8 cellular contexts compared by ENCODE assay signal in the genomic region with DNA sequence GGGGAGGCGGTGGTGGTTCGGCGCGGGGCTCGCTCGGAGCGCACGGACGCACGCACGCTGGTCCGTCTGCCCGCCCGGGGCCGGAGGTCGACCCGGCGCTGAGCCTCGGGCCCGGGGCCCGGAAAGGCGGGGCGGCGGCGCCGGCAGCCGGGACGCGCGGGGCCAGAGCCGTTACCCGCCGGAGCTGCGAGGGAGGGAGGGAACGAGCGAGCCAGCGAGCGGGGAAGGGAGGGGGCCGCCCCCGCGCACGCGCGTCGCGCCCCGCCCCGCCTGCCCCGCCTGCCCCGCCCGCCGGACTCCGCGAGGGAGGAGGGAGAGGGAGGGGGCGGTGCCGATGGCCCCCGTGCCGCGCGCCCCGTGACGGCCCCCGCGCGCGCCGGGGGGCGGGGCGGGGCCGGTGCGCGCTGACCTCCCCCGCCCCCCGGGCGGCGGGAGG. TPM values are rescaled to one million over a fixed set of nuclear protein-coding genes. Genes with fewer than 3 reads are reported as not detected.
DNase-seq lines count a peak whose midpoint lies in the region; ATAC-seq and TF ChIP-seq lines count a peak whose summit lies in the region.

No MANE protein-coding gene starts in this region.

- intact Hi-C loops in CD8-positive, alpha-beta T cell (cut with DNase I, micrococcal nuclease): loop anchor here (5.0 kb wide), 3 partner anchors 87 to 138 kb away; no protein-coding TSS in a partner anchor

- no peaks in the 10 kb centered on the region for H3K27me3 ChIP-seq in CD8-positive, alpha-beta T cell (ENCODE audit: insufficient read depth, low read length)
- peaks cover 27% of the 10 kb centered on the region for H3K27me3 ChIP-seq in neutrophil
- no peaks in the 10 kb centered on the region for H3K27me3 ChIP-seq in thymus (ENCODE audit: control insufficient read depth, insufficient read depth)

- no peak overlapping the region for H3K27ac Mint-ChIP-seq in CD8-positive, alpha-beta T cell

- WGBS in thymus: under 1% methylated on average over 74 of the region's 76 CpGs

- H3K9me3 ChIP-seq in CD8-positive, alpha-beta T cell (ENCODE audit: low read length): no peaks in the 10 kb centered on the region
- H3K9me3 ChIP-seq in neutrophil: no peaks in the 10 kb centered on the region
- H3K9me3 ChIP-seq in thymus (ENCODE audit: control insufficient read depth): no peaks in the 10 kb centered on the region

- peaks cover 40% of the 10 kb centered on the region for H3K4me1 ChIP-seq in CD8-positive, alpha-beta T cell (ENCODE audit: insufficient read depth, low read length)
- H3K4me1 ChIP-seq in neutrophil (ENCODE audit: control insufficient read depth in 1 of 2, insufficient read depth in 1 of 2, low read depth in 1 of 2, low read length in 1 of 2) (peaks cover 59 to 63% of the 10 kb centered on the region in 2 experiments), thymus (ENCODE audit: control insufficient read depth, insufficient read depth, low read length) (peaks cover 48% of the 10 kb centered on the region)

- no peak overlapping the region for H3K4me3 ChIP-seq in CD8-positive, alpha-beta T cell (ENCODE audit: low read depth, low read length)
- peak overlapping the region; percentile 71 for H3K4me3 ChIP-seq in fibroblast of villous mesenchyme (ENCODE audit: low read depth, low read length)
- peak overlapping the region in 1 of 2 experiments; percentile 49 for H3K4me3 ChIP-seq in neutrophil (ENCODE audit: low read depth in 1 of 2, low read length in 1 of 2)
- H3K4me3 ChIP-seq in thymus (ENCODE audit: low read length): peak overlapping the region; percentile 83

- peak overlapping the region; percentile 47 for H3K27ac ChIP-seq in CD8-positive, alpha-beta T cell (ENCODE audit: low read depth, low read length)
- H3K27ac ChIP-seq in neutrophil (peak overlapping the region; percentile 95), thymus (ENCODE audit: low read depth) (peak overlapping the region; percentile 97)

- peaks cover 4% of the 10 kb centered on the region for H3K36me3 ChIP-seq in CD8-positive, alpha-beta T cell (ENCODE audit: insufficient read depth, low read length)
- H3K36me3 ChIP-seq in neutrophil: peaks cover 25% of the 10 kb centered on the region
- H3K36me3 ChIP-seq in thymus (ENCODE audit: control insufficient read depth, insufficient read depth): peaks cover 26% of the 10 kb centered on the region

- H3K36me3 Mint-ChIP-seq in CD8-positive, alpha-beta T cell: peaks cover 32% of the 10 kb centered on the region

- no peaks in the 10 kb centered on the region for H3K27me3 Mint-ChIP-seq in CD8-positive, alpha-beta T cell (ENCODE audit: low read depth)

- POLR2A ChIA-PET in CD8-positive, alpha-beta T cell (lab: Charles Lee): interaction anchor here (1.4 to 1.7 kb wide), 2 partner anchors 15 to 41 kb away, joined by 4 to 14 read pairs; a partner anchor contains a TSS

- CTCF ChIA-PET in CD8-positive, alpha-beta T cell (lab: Charles Lee): interaction anchor here (1.3 kb wide), 1 partner anchor 13 kb away, joined by 6 read pairs; no protein-coding TSS in a partner anchor

- peaks cover 42% of the 10 kb centered on the region for H3K4me1 Mint-ChIP-seq in CD8-positive, alpha-beta T cell (ENCODE audit: low read depth)

- H3K9me3 Mint-ChIP-seq in CD8-positive, alpha-beta T cell: no peaks in the 10 kb centered on the region

- no peak for TF ChIP-seq CTCF in CD8-positive, alpha-beta T cell (IDR thresholded peaks at IDR 0.05)
- TF ChIP-seq CTCF in fibroblast of villous mesenchyme (IDR thresholded peaks at IDR 0.05; ENCODE audit: insufficient read depth, low read depth, low read length) (no peak), neutrophil (IDR thresholded peaks at IDR 0.05) (no peak)

- peak in 6 of 7 experiments; percentile 67 to 83 (median 78) for DNase-seq in CD8-positive, alpha-beta T cell
- DNase-seq in NCI-H82 treated with DMSO at 0.1 percent for 48 hours (lab: John Stamatoyannopoulos, UW; ENCODE audit: unreplicated experiment): peak; percentile 46
- peak; percentile 52 to 68 for DNase-seq in activated T-helper 1 cell treated with anti-CD3 and anti-CD28 coated beads, Interleukin-2, amount 50 U/mL, for 16 hours (ENCODE audit: low read depth in 1 of 2, low spot score in 1 of 2)
- peak; percentile 77 for DNase-seq in fibroblast of villous mesenchyme (ENCODE audit: low read depth)

- no peak overlapping the region for H3K4me3 Mint-ChIP-seq in CD8-positive, alpha-beta T cell

- TF ChIP-seq POLR2A in GM19193 (IDR thresholded peaks at IDR 0.05; ENCODE audit: extremely low read depth, insufficient read depth, insufficient read length): peak; percentile 50

- ATAC-seq in CD8-positive, alpha-beta T cell: peak; percentile 30
- ATAC-seq in HG03280 (IDR thresholded peaks at IDR 0.05; ENCODE audit: unreplicated experiment): peak; percentile 37

RNA-seq across cellular contexts. Expression of a gene that starts 15.0 kb away (rescaled TPM):
- 100 to 1,000 TPM; 111 to 112 TPM for total RNA-seq in CD8-positive, alpha-beta T cell
- 23.7 and 26.7 TPM in 2 replicates for total RNA-seq in fibroblast of villous mesenchyme
- 52.2 TPM for polyA plus RNA-seq in thymus

RNA-seq across cellular contexts. Expression of a gene that starts 17.8 kb away (rescaled TPM):
- total RNA-seq in CD8-positive, alpha-beta T cell: under 1 TPM in 1 of 2 experiments, not detected in 1; 0.19 TPM
- total RNA-seq in fibroblast of villous mesenchyme: 0.64 and 0.86 TPM in 2 replicates
- polyA plus RNA-seq in thymus: 0.78 TPM

RNA-seq across cellular contexts. Expression of a gene that starts 18.3 kb away (rescaled TPM):
- 10 to 100 TPM; 10.1 to 13.5 TPM for total RNA-seq in CD8-positive, alpha-beta T cell
- 28.5 and 48.0 TPM in 2 replicates for total RNA-seq in fibroblast of villous mesenchyme
- polyA plus RNA-seq in thymus: 25.6 TPM

RNA-seq across cellular contexts. Expression of a gene that starts 29.0 kb away (rescaled TPM):
- total RNA-seq in CD8-positive, alpha-beta T cell: not detected
- total RNA-seq in fibroblast of villous mesenchyme: not detected in 2 replicates
- polyA plus RNA-seq in thymus: 0.78 TPM

RNA-seq across cellular contexts. Expression of a gene that starts 29.2 kb away (rescaled TPM):
- total RNA-seq in CD8-positive, alpha-beta T cell: 10 to 100 TPM; 92.1 to 95.1 TPM
- 27.6 and 32.5 TPM in 2 replicates for total RNA-seq in fibroblast of villous mesenchyme
- 53.7 TPM for polyA plus RNA-seq in thymus

Comparison
In these comparisons a context has a peak if more than half of its experiments do, and no peak if none do; other contexts are left out.
1. H3K27ac ChIP-seq: peak in every context shown above with its lines; median percentile 97 in thymus; 95 in neutrophil; 47 in CD8-positive, alpha-beta T cell.